8 cellular contexts compared by ENCODE assay signal in the genomic region with DNA sequence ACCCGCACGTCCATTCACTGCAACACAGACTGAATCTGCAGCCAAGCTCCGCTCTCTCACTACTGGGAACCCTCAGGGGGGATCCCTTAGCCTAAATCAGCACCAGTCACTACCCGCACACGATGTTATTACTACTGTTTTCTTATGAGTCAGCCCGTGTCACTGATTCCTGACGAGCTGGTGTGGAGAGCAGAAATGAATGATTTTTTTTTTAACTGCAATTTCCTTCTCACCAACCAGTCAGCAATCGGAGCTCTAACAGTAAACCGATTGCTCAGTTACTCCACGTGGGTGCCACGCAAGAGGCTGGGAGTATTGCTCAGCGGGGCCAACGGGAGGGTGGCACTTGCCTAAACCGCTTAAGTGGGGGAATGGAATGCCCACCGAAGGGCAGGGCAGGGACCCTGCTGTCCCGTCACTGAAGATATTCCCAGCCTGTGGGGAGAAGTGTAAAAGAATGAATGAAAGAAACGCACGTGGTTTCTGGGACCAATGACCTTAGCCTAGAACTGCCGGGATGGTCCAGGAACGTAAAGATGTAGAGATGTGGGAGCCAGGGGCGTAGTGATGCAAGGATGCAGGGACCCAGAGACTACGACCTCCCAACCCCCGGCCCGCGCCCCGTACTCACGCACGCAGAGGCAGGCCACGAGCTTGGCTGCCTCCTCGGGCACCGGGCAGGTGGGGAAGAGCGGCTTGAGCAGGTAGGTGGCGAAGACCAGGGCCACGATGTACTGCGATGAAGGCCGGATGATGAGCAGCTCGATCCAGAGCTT. TPM values are rescaled to one million over a fixed set of nuclear protein-coding genes. Genes with fewer than 3 reads are reported as not detected.
A peak's percentile ranks its signal among the peaks of the same experiment; 100 is the strongest.
DNase-seq lines count a peak whose midpoint lies in the region; ATAC-seq, FAIRE-seq and TF ChIP-seq lines count a peak whose summit lies in the region.
"Not testable (repeated sequence)": the region's sequence is repeated elsewhere in the genome, so short reads cannot be mapped to it uniquely, and the experiment has no call there.

No MANE protein-coding gene starts in this region.

- in situ Hi-C loops in HepG2 (cut with HindIII; ENCODE audit: extremely low pct_ligation_motif_present, low pct_unique_long_range_greater_than_20kb), result loop anchor here (25.0 kb wide), 1 partner anchor 481 kb away; a partner anchor contains a TSS

- H3K9ac ChIP-seq in HepG2 (ENCODE audit: insufficient read depth, low read depth, low read length), result peak overlapping the region; percentile 87

- peaks cover 61% of the 10 kb centered on the region for H3K4me1 ChIP-seq in HepG2 (ENCODE audit: insufficient read depth, low read length)
- not testable (repeated sequence) for H3K4me1 ChIP-seq in small intestine (ENCODE audit: control insufficient read depth in 2 of 2, insufficient read depth in 1 of 2, low read depth in 1 of 2, low read length in 1 of 2)

- H3K4me1 Mint-ChIP-seq in activated T-cell treated with anti-CD3 and anti-CD28 coated beads, Interleukin-2, amount 50 U/mL, for 4 hours (ENCODE audit: low read depth), result peaks cover 42% of the 10 kb centered on the region
- peaks cover 37 to 44% of the 10 kb centered on the region in 2 donors for H3K4me1 Mint-ChIP-seq in effector memory CD8-positive, alpha-beta T cell (ENCODE audit: low read depth in 2 of 2)

- peaks cover 36% of the 10 kb centered on the region for H3K36me3 Mint-ChIP-seq in activated T-cell treated with anti-CD3 and anti-CD28 coated beads, Interleukin-2, amount 50 U/mL, for 4 hours (ENCODE audit: insufficient read depth)
- H3K36me3 Mint-ChIP-seq in effector memory CD8-positive, alpha-beta T cell (ENCODE audit: insufficient read depth), result peaks cover 70% of the 10 kb centered on the region

- H3K9me3 Mint-ChIP-seq in activated T-cell treated with anti-CD3 and anti-CD28 coated beads, Interleukin-2, amount 50 U/mL, for 4 hours; effector memory CD8-positive, alpha-beta T cell: not testable (repeated sequence)

- H3K27ac ChIP-seq in AG04450 (ENCODE audit: low read depth, low read length), result peak overlapping the region; percentile 73
- H3K27ac ChIP-seq in HepG2 (ENCODE audit: extremely low read length, insufficient read depth, low read length), result peak overlapping the region; percentile 62
- H3K27ac ChIP-seq in small intestine (ENCODE audit: low read depth in 1 of 2, low read length in 1 of 2), result peak overlapping the region in 1 of 2 donors; percentile 81

- CTCF ChIA-PET in AG04450 (lab: Charles Lee), result interaction anchor here (4.8 to 5.5 kb wide), 2 partner anchors 18 to 88 kb away, joined by 46 to 207 read pairs; no protein-coding TSS in a partner anchor
- CTCF ChIA-PET in HepG2 (lab: Yijun Ruan, JAX; ENCODE audit: low intra/inter-chr PET ratio, low total read pairs), result not testable (repeated sequence)

- H3K4me3 ChIP-seq in AG04450 (ENCODE audit: low read depth, low read length) (peak overlapping the region; percentile 74), HepG2 (replicated peaks in 1 of 3; ENCODE audit: insufficient read depth in 1 of 3, low read depth in 2 of 3, low read length in 3 of 3) (peak overlapping the region; percentile 78 to 85 (median 85)), small intestine (ENCODE audit: low read depth in 1 of 2, low read length in 2 of 2) (peak overlapping the region; percentile 60 to 62)

- WGBS in HepG2 (ENCODE audit: low lambda C conversion rate), result 56% methylated on average over 37 of the region's 37 CpGs
- 3 to 8% (median 7%) methylated on average over 29 to 37 of the region's 37 CpGs for WGBS in small intestine, 3 donors

- DNase-seq in AG04450 (ENCODE audit: low read depth, low spot score) (peak; percentile 74), RCC 7860 (ENCODE audit: low spot score) (peak; percentile 88), HepG2 (ENCODE audit: low spot score) (peak; percentile 49), small intestine (peak; percentile 74)
- peak; percentile 71 for DNase-seq in activated T-cell treated with anti-CD3 and anti-CD28 coated beads, Interleukin-2, amount 50 U/mL, for 4 hours
- DNase-seq in effector memory CD8-positive, alpha-beta T cell, result peak; percentile 60 to 64 (median 62)

- POLR2A ChIA-PET in AG04450 (lab: Yijun Ruan, JAX) (interaction anchor here (0.6 to 2.1 kb wide), 10 partner anchors 8 to 702 kb away, joined by 3 to 16 read pairs (median 4); a partner anchor contains a TSS), HepG2 (lab: Yijun Ruan, JAX) (interaction anchor here (0.9 to 13.8 kb wide), 10 partner anchors 10 to 99 kb away, joined by 4 to 399 read pairs (median 38); no protein-coding TSS in a partner anchor)

- not testable (repeated sequence) for H3K27me3 ChIP-seq in AG04450 (ENCODE audit: control insufficient read depth, insufficient read depth, low read length); HepG2 (ENCODE audit: control insufficient read depth in 1 of 2, insufficient read depth in 2 of 2, low read length in 2 of 2); small intestine (ENCODE audit: control insufficient read depth in 2 of 2, insufficient read depth in 2 of 2, low read length in 2 of 2)

- not testable (repeated sequence) for H3K27me3 Mint-ChIP-seq in activated T-cell treated with anti-CD3 and anti-CD28 coated beads, Interleukin-2, amount 50 U/mL, for 4 hours (ENCODE audit: low read depth); effector memory CD8-positive, alpha-beta T cell

- intact Hi-C loops in HepG2 (cut with micrococcal nuclease; ENCODE audit: unreplicated experiment), result not testable (repeated sequence)

- not testable (repeated sequence) for H3K9me3 ChIP-seq in AG04450 (ENCODE audit: control insufficient read depth, insufficient read depth, low read length); HepG2 (ENCODE audit: low read length); small intestine (ENCODE audit: control insufficient read depth, low read depth)

- not testable (repeated sequence) for TF ChIP-seq CTCF in AG04450 (IDR thresholded peaks at IDR 0.05; ENCODE audit: low read depth, low read length); HepG2 (CRISPR knock-in tag; IDR thresholded peaks at IDR 0.05)

- ATAC-seq in GM18907 (IDR thresholded peaks at IDR 0.05; ENCODE audit: unreplicated experiment), result peak; percentile 34
- ATAC-seq in HG03457 (IDR thresholded peaks at IDR 0.05; ENCODE audit: unreplicated experiment), result peak; percentile 17
- ATAC-seq in activated T-cell treated with anti-CD3 and anti-CD28 coated beads, Interleukin-2, amount 50 U/mL, for 4 hours, result peak; percentile 59 to 64
- ATAC-seq in effector memory CD8-positive, alpha-beta T cell (replicated peaks), result peak; percentile 45
- ATAC-seq in HepG2, result not testable (repeated sequence)

- not testable (repeated sequence) for H2AFZ ChIP-seq in HepG2 (ENCODE audit: low read length)

- H3K79me2 ChIP-seq in HepG2 (ENCODE audit: insufficient read depth, low read length), result peaks cover 54% of the 10 kb centered on the region

- TF ChIP-seq POLR2A in HepG2 (IDR thresholded peaks at IDR 0.05; ENCODE audit: insufficient read depth in 1 of 2, low read depth in 2 of 2, low read length in 2 of 2), result not testable (repeated sequence)

- FAIRE-seq in RCC 7860 (lab: Jason Lieb, UNC), result peak; percentile 70
- FAIRE-seq in HepG2 (lab: Jason Lieb, UNC); small intestine (lab: Jason Lieb, UNC): not testable (repeated sequence)

- H4K20me1 ChIP-seq in HepG2 (ENCODE audit: insufficient read depth, low read length), result peaks cover 37% of the 10 kb centered on the region

- BruUV-seq in HepG2 (replicated peaks; lab: Mats Ljungman, UMichigan), result TSS peak; percentile 69

- peak overlapping the region; percentile 95 for H3K4me3 Mint-ChIP-seq in activated T-cell treated with anti-CD3 and anti-CD28 coated beads, Interleukin-2, amount 50 U/mL, for 4 hours
- peak overlapping the region; percentile 93 to 95 for H3K4me3 Mint-ChIP-seq in effector memory CD8-positive, alpha-beta T cell

- peak overlapping the region; percentile 67 for H3K4me2 ChIP-seq in HepG2 (ENCODE audit: low read depth, low read length)

- not testable (repeated sequence) for TF ChIP-seq RAD21 in HepG2 (CRISPR knock-in tag; IDR thresholded peaks at IDR 0.05)

- peak overlapping the region; percentile 98 to 99 for H3K27ac Mint-ChIP-seq in effector memory CD8-positive, alpha-beta T cell

- TF ChIP-seq EP300 in HepG2 (IDR thresholded peaks at IDR 0.05; ENCODE audit: low read depth in 2 of 2, low read length in 2 of 2); HepG2 (CRISPR knock-in tag; IDR thresholded peaks at IDR 0.05; ENCODE audit: borderline replicate concordance): not testable (repeated sequence)

- not testable (repeated sequence) for H3K36me3 ChIP-seq in HepG2 (replicated peaks in 1 of 2; ENCODE audit: control insufficient read depth in 1 of 2, insufficient read depth in 2 of 2, low read length in 2 of 2); small intestine (ENCODE audit: control insufficient read depth in 2 of 2, insufficient read depth in 2 of 2, low read length in 2 of 2)

RNA-seq across cellular contexts. Expression of a gene that starts 0.9 kb away (rescaled TPM):
- 17.9 and 29.3 TPM in 2 replicates for polyA plus RNA-seq in AG04450 (2011; rRNA removed)
- 19.7 and 23.8 TPM in 2 replicates for polyA minus RNA-seq in AG04450 (2011; rRNA and poly(A)+ RNA removed)
- 100 to 1,000 TPM; 814 to 984 (median 886) TPM for total RNA-seq in activated T-cell treated with anti-CD3 and anti-CD28 coated beads, Interleukin-2, amount 50 U/mL, for 4 hours
- total RNA-seq in HepG2 (2016; rRNA removed; fragmentation: Illumina TruSeq; extraction: Trizol), result 84.4 and 155 TPM in 2 replicates
- total RNA-seq in HepG2 (2016; cell fraction: cytosol; rRNA removed; fragmentation: Illumina TruSeq; extraction: Trizol; ENCODE audit: low read depth), result 20.4 and 21.0 TPM in 2 replicates
- total RNA-seq in HepG2 (2016; cell fraction: insoluble cytoplasmic fraction; rRNA removed; fragmentation: Illumina TruSeq; extraction: Trizol), result 65.4 and 165 TPM in 2 replicates
- 76.8 and 82.0 TPM in 2 replicates for total RNA-seq in HepG2 (2016; cell fraction: membrane; rRNA removed; fragmentation: Illumina TruSeq; extraction: Trizol)
- 144 and 171 TPM in 2 replicates for total RNA-seq in HepG2 (2016; cell fraction: nucleus; rRNA removed; fragmentation: Illumina TruSeq; extraction: Trizol)
- polyA plus RNA-seq in HepG2 (2011; rRNA removed), result 79.6 and 84.0 TPM in 2 replicates
- 58.4 and 80.8 TPM in 2 replicates for polyA plus RNA-seq in HepG2 (2011; cell fraction: cytosol; rRNA removed)
- 118 and 147 TPM in 2 replicates for polyA plus RNA-seq in HepG2 (2011; cell fraction: nucleus; rRNA removed)
- 135 and 207 TPM in 2 replicates for polyA plus RNA-seq in HepG2 (2012)
- 17.8 and 19.1 TPM in 2 replicates for polyA plus RNA-seq in HepG2 (2016; cell fraction: cytosol; fragmentation: Illumina TruSeq; extraction: Trizol; ENCODE audit: low read depth)
- polyA plus RNA-seq in HepG2 (2016; cell fraction: insoluble cytoplasmic fraction; fragmentation: Illumina TruSeq; extraction: Trizol; ENCODE audit: low read depth), result 93.2 and 121 TPM in 2 replicates
- polyA plus RNA-seq in HepG2 (2016; cell fraction: membrane; fragmentation: Illumina TruSeq; extraction: Trizol; ENCODE audit: low read depth), result 56.5 and 59.3 TPM in 2 replicates
- 307 and 313 TPM in 2 replicates for polyA plus RNA-seq in HepG2 (2016; cell fraction: nucleus; fragmentation: Illumina TruSeq; extraction: Trizol; ENCODE audit: insufficient read depth, low read depth)
- polyA minus RNA-seq in HepG2 (2011; rRNA and poly(A)+ RNA removed; ENCODE audit: low replicate concordance), result 157 and 170 TPM in 2 replicates
- polyA minus RNA-seq in HepG2 (2011; cell fraction: cytosol; rRNA and poly(A)+ RNA removed), result 88.7 and 88.8 TPM in 2 replicates
- polyA minus RNA-seq in HepG2 (2011; cell fraction: nucleus; rRNA and poly(A)+ RNA removed), result 35.7 and 42.5 TPM in 2 replicates
- 10 to 100 TPM in 1 of 3 donors, 1 to 10 TPM in 2; 3.6 to 82.2 (median 4.1) TPM for polyA plus RNA-seq in small intestine
